ENCODE assay signal across 1 cellular context in the genomic region with DNA sequence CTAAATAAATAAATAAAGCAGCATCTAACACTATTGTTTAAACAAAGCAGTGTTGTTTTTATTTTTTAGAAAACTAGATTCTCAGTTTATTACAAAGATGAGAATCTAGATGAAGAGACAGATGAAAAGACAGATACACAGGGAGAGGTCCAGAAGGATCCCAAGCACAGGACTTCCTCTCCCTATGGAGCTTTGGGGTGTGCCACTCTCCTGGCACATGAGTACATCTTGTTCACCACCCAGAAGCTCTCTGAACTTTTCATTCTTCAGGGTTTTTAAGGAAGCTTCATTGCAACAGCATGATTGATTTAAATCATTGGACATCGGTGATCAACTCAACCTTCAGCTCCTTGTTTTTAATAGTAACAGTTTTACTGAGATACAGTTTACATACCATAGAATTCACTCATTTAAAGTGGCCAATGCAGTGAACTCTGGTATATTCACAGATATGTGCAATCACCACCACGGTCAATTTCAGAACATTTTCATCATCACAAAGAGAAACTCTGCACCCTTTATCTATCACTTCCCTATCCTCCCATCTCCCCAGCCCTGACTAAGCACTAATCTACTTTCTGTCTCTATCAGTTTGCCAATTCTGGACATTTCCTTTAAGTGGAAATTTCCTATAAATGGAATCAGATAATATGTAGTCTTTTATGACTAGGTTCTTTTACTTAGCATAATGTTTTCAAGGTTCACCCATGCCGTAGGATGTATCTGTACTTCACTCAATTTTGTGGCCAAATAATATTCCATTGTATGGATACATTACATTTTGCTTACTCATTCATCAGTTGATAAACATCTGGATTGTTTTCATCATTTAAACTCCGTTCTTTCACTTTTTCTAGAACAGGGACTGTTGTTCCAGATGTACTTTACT.
TF ChIP-seq lines count a peak whose summit lies in the region.

No MANE protein-coding gene starts in this region.

TF ChIP-seq in K562, 482 proteins besides CTCF, POLR2A, EP300 and RAD21 (continued from another document and continues in another):
- TF ChIP-seq SMAD3 (CRISPR knock-in tag; conservative IDR thresholded peaks at IDR 0.05), result peak; percentile 25; the same call in 1 of the 2 replicates
- no peak for TF ChIP-seq SUPT5H (IDR thresholded peaks at IDR 0.05)
- TF ChIP-seq ARID2 (IDR thresholded peaks at IDR 0.05), result no peak
- TF ChIP-seq ZFP30 (CRISPR knock-in tag; IDR thresholded peaks at IDR 0.05; ENCODE audit: borderline replicate concordance), result no peak
- TF ChIP-seq EP400 (IDR thresholded peaks at IDR 0.05), result peak; percentile 47; the same call in 1 of the 2 replicates
- TF ChIP-seq ZNF436 (CRISPR knock-in tag; IDR thresholded peaks at IDR 0.05), result no peak
- TF ChIP-seq, protein P1, sequence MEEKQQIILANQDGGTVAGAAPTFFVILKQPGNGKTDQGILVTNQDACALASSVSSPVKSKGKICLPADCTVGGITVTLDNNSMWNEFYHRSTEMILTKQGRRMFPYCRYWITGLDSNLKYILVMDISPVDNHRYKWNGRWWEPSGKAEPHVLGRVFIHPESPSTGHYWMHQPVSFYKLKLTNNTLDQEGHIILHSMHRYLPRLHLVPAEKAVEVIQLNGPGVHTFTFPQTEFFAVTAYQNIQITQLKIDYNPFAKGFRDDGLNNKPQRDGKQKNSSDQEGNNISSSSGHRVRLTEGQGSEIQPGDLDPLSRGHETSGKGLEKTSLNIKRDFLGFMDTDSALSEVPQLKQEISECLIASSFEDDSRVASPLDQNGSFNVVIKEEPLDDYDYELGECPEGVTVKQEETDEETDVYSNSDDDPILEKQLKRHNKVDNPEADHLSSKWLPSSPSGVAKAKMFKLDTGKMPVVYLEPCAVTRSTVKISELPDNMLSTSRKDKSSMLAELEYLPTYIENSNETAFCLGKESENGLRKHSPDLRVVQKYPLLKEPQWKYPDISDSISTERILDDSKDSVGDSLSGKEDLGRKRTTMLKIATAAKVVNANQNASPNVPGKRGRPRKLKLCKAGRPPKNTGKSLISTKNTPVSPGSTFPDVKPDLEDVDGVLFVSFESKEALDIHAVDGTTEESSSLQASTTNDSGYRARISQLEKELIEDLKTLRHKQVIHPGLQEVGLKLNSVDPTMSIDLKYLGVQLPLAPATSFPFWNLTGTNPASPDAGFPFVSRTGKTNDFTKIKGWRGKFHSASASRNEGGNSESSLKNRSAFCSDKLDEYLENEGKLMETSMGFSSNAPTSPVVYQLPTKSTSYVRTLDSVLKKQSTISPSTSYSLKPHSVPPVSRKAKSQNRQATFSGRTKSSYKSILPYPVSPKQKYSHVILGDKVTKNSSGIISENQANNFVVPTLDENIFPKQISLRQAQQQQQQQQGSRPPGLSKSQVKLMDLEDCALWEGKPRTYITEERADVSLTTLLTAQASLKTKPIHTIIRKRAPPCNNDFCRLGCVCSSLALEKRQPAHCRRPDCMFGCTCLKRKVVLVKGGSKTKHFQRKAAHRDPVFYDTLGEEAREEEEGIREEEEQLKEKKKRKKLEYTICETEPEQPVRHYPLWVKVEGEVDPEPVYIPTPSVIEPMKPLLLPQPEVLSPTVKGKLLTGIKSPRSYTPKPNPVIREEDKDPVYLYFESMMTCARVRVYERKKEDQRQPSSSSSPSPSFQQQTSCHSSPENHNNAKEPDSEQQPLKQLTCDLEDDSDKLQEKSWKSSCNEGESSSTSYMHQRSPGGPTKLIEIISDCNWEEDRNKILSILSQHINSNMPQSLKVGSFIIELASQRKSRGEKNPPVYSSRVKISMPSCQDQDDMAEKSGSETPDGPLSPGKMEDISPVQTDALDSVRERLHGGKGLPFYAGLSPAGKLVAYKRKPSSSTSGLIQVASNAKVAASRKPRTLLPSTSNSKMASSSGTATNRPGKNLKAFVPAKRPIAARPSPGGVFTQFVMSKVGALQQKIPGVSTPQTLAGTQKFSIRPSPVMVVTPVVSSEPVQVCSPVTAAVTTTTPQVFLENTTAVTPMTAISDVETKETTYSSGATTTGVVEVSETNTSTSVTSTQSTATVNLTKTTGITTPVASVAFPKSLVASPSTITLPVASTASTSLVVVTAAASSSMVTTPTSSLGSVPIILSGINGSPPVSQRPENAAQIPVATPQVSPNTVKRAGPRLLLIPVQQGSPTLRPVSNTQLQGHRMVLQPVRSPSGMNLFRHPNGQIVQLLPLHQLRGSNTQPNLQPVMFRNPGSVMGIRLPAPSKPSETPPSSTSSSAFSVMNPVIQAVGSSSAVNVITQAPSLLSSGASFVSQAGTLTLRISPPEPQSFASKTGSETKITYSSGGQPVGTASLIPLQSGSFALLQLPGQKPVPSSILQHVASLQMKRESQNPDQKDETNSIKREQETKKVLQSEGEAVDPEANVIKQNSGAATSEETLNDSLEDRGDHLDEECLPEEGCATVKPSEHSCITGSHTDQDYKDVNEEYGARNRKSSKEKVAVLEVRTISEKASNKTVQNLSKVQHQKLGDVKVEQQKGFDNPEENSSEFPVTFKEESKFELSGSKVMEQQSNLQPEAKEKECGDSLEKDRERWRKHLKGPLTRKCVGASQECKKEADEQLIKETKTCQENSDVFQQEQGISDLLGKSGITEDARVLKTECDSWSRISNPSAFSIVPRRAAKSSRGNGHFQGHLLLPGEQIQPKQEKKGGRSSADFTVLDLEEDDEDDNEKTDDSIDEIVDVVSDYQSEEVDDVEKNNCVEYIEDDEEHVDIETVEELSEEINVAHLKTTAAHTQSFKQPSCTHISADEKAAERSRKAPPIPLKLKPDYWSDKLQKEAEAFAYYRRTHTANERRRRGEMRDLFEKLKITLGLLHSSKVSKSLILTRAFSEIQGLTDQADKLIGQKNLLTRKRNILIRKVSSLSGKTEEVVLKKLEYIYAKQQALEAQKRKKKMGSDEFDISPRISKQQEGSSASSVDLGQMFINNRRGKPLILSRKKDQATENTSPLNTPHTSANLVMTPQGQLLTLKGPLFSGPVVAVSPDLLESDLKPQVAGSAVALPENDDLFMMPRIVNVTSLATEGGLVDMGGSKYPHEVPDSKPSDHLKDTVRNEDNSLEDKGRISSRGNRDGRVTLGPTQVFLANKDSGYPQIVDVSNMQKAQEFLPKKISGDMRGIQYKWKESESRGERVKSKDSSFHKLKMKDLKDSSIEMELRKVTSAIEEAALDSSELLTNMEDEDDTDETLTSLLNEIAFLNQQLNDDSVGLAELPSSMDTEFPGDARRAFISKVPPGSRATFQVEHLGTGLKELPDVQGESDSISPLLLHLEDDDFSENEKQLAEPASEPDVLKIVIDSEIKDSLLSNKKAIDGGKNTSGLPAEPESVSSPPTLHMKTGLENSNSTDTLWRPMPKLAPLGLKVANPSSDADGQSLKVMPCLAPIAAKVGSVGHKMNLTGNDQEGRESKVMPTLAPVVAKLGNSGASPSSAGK (IDR thresholded peaks at IDR 0.05), result no peak
- peak; percentile 82 for TF ChIP-seq DPF2 (IDR thresholded peaks at IDR 0.05)
- TF ChIP-seq, protein P2, sequence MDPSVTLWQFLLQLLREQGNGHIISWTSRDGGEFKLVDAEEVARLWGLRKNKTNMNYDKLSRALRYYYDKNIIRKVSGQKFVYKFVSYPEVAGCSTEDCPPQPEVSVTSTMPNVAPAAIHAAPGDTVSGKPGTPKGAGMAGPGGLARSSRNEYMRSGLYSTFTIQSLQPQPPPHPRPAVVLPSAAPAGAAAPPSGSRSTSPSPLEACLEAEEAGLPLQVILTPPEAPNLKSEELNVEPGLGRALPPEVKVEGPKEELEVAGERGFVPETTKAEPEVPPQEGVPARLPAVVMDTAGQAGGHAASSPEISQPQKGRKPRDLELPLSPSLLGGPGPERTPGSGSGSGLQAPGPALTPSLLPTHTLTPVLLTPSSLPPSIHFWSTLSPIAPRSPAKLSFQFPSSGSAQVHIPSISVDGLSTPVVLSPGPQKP (CRISPR knock-in tag; IDR thresholded peaks at IDR 0.05), result no peak
- TF ChIP-seq MTA2 (IDR thresholded peaks at IDR 0.05; ENCODE audit: low read depth), result no peak
- peak; percentile 76 for TF ChIP-seq ZNF316 (IDR thresholded peaks at IDR 0.05)
- TF ChIP-seq, protein P3, sequence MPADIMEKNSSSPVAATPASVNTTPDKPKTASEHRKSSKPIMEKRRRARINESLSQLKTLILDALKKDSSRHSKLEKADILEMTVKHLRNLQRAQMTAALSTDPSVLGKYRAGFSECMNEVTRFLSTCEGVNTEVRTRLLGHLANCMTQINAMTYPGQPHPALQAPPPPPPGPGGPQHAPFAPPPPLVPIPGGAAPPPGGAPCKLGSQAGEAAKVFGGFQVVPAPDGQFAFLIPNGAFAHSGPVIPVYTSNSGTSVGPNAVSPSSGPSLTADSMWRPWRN (IDR thresholded peaks at IDR 0.05; ENCODE audit: low read depth), result 0 out of 2 replicates have a peak, but pooled peaks have one; percentile 31
- TF ChIP-seq, protein P4, sequence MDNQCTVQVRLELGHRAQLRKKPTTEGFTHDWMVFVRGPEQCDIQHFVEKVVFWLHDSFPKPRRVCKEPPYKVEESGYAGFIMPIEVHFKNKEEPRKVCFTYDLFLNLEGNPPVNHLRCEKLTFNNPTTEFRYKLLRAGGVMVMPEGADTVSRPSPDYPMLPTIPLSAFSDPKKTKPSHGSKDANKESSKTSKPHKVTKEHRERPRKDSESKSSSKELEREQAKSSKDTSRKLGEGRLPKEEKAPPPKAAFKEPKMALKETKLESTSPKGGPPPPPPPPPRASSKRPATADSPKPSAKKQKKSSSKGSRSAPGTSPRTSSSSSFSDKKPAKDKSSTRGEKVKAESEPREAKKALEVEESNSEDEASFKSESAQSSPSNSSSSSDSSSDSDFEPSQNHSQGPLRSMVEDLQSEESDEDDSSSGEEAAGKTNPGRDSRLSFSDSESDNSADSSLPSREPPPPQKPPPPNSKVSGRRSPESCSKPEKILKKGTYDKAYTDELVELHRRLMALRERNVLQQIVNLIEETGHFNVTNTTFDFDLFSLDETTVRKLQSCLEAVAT (IDR thresholded peaks at IDR 0.05), result no peak
- no peak; the same call in 1 of the 2 replicates for TF ChIP-seq BACH1 (tag; IDR thresholded peaks at IDR 0.05)
- no peak for TF ChIP-seq SLC30A9 (CRISPR knock-in tag; IDR thresholded peaks at IDR 0.05)
- 0 out of 2 replicates have a peak, but pooled peaks have one; percentile 30 for TF ChIP-seq ETV1 (tag; conservative IDR thresholded peaks at IDR 0.05; ENCODE audit: low read depth)
- no peak for TF ChIP-seq ARHGAP35 (IDR thresholded peaks at IDR 0.05; ENCODE audit: partially characterized antibody)
- TF ChIP-seq, protein P5, sequence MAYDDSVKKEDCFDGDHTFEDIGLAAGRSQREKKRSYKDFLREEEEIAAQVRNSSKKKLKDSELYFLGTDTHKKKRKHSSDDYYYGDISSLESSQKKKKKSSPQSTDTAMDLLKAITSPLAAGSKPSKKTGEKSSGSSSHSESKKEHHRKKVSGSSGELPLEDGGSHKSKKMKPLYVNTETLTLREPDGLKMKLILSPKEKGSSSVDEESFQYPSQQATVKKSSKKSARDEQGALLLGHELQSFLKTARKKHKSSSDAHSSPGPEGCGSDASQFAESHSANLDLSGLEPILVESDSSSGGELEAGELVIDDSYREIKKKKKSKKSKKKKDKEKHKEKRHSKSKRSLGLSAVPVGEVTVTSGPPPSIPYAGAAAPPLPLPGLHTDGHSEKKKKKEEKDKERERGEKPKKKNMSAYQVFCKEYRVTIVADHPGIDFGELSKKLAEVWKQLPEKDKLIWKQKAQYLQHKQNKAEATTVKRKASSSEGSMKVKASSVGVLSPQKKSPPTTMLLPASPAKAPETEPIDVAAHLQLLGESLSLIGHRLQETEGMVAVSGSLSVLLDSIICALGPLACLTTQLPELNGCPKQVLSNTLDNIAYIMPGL (CRISPR knock-in tag; IDR thresholded peaks at IDR 0.05), result no peak
- TF ChIP-seq SMARCA4 (IDR thresholded peaks at IDR 0.05), result peak; percentile 86
- TF ChIP-seq ARID1B (IDR thresholded peaks at IDR 0.05), result peak; percentile 82
- no peak for TF ChIP-seq ZNF23 (CRISPR knock-in tag; IDR thresholded peaks at IDR 0.05)
- no peak for TF ChIP-seq SNIP1 (IDR thresholded peaks at IDR 0.05; ENCODE audit: low read depth)
- TF ChIP-seq, protein P6, sequence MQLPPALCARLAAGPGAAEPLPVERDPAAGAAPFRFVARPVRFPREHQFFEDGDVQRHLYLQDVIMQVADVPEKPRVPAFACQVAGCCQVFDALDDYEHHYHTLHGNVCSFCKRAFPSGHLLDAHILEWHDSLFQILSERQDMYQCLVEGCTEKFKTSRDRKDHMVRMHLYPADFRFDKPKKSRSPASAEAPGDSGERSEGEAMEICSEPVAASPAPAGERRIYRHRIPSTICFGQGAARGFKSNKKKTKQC (CRISPR knock-in tag; IDR thresholded peaks at IDR 0.05), result no peak
- no peak for TF ChIP-seq ZNF165 (CRISPR knock-in tag; IDR thresholded peaks at IDR 0.05; ENCODE audit: borderline replicate concordance)
- no peak for TF ChIP-seq PCBP1 (IDR thresholded peaks at IDR 0.05; ENCODE audit: low read depth, low read length, poor library complexity, severe bottlenecking)
- TF ChIP-seq NFE2 (IDR thresholded peaks at IDR 0.05; ENCODE audit: low read depth), result peak; percentile 80
- TF ChIP-seq, protein P7, sequence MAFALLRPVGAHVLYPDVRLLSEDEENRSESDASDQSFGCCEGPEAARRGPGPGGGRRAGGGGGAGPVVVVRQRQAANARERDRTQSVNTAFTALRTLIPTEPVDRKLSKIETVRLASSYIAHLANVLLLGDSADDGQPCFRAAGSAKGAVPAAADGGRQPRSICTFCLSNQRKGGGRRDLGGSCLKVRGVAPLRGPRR (CRISPR knock-in tag; IDR thresholded peaks at IDR 0.05), result no peak
- TF ChIP-seq C11orf30 (IDR thresholded peaks at IDR 0.05; ENCODE audit: low read depth), result peak; percentile 91
- TF ChIP-seq NFIX (CRISPR knock-in tag; IDR thresholded peaks at IDR 0.05; ENCODE audit: low read depth), result no peak
- no peak for TF ChIP-seq ZC3H8 (IDR thresholded peaks at IDR 0.05)
- TF ChIP-seq, protein P8, sequence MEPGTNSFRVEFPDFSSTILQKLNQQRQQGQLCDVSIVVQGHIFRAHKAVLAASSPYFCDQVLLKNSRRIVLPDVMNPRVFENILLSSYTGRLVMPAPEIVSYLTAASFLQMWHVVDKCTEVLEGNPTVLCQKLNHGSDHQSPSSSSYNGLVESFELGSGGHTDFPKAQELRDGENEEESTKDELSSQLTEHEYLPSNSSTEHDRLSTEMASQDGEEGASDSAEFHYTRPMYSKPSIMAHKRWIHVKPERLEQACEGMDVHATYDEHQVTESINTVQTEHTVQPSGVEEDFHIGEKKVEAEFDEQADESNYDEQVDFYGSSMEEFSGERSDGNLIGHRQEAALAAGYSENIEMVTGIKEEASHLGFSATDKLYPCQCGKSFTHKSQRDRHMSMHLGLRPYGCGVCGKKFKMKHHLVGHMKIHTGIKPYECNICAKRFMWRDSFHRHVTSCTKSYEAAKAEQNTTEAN (CRISPR knock-in tag; IDR thresholded peaks at IDR 0.05), result no peak
- peak; percentile 65 to 92 for TF ChIP-seq TRIM24 (IDR thresholded peaks at IDR 0.05)
- no peak for TF ChIP-seq KAT7 (CRISPR knock-in tag; IDR thresholded peaks at IDR 0.05; ENCODE audit: borderline replicate concordance)
- TF ChIP-seq ADNP (tag; IDR thresholded peaks at IDR 0.05), result no peak; the same call in 1 of the 2 replicates
- TF ChIP-seq, protein P9, sequence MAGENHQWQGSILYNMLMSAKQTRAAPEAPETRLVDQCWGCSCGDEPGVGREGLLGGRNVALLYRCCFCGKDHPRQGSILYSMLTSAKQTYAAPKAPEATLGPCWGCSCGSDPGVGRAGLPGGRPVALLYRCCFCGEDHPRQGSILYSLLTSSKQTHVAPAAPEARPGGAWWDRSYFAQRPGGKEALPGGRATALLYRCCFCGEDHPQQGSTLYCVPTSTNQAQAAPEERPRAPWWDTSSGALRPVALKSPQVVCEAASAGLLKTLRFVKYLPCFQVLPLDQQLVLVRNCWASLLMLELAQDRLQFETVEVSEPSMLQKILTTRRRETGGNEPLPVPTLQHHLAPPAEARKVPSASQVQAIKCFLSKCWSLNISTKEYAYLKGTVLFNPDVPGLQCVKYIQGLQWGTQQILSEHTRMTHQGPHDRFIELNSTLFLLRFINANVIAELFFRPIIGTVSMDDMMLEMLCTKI (IDR thresholded peaks at IDR 0.05; ENCODE audit: partially characterized antibody), result no peak
